ENCODE assay signal across 1 cellular context in genomic region chr1:121165296-121165695, GRCh38. TPM values are rescaled to one million over a fixed set of nuclear protein-coding genes. Genes with fewer than 3 reads are reported as not detected.
"Had no signal": no experiment of that assay in that cellular context is flagged by ENCODE, and none has a peak within 500 bp of the region (broad histone marks: within the 10 kb centered on the region; RNA-seq: fewer than 3 reads in every experiment).

No MANE protein-coding gene starts in this region.

RNA-seq across cellular contexts. Expression of gene FAM72B, which starts 18.8 kb away (rescaled TPM):
- total RNA-seq: gastrocnemius medialis had no signal
